In genomic region chr5:17316973-17317459, GRCh38 we compare ENCODE assay signal across 8 cellular contexts.
DNase-seq lines count a peak whose midpoint lies in the region; ATAC-seq lines count a peak whose summit lies in the region.

No MANE protein-coding gene starts in this region.

- peaks cover 3% of the 10 kb centered on the region for H3K9me3 Mint-ChIP-seq in activated naive CD8-positive, alpha-beta T cell treated with anti-CD3 and anti-CD28 coated beads, Interleukin-2, amount 50 U/mL, for 24 hours
- H3K9me3 Mint-ChIP-seq in activated naive CD8-positive, alpha-beta T cell treated with anti-CD3 and anti-CD28 coated beads for 36 hours: peaks cover 3% of the 10 kb centered on the region
- H3K9me3 Mint-ChIP-seq in T-helper 2 cell treated with Interferon-gamma antibody and Interleukin-4, amounts not matched to agents 5 μg/mL and 100 μg/mL, for 36 hours: peaks cover 30% of the 10 kb centered on the region

- no peaks in the 10 kb centered on the region for H3K27me3 Mint-ChIP-seq in activated naive CD8-positive, alpha-beta T cell treated with anti-CD3 and anti-CD28 coated beads, Interleukin-2, amount 50 U/mL, for 24 hours
- no peaks in the 10 kb centered on the region for H3K27me3 Mint-ChIP-seq in activated naive CD8-positive, alpha-beta T cell treated with anti-CD3 and anti-CD28 coated beads for 36 hours
- no peaks in the 10 kb centered on the region for H3K27me3 Mint-ChIP-seq in T-helper 17 cell
- H3K27me3 Mint-ChIP-seq in T-helper 2 cell treated with Interferon-gamma antibody and Interleukin-4, amounts not matched to agents 5 μg/mL and 100 μg/mL, for 36 hours (ENCODE audit: low read depth): no peaks in the 10 kb centered on the region

- H3K4me3 Mint-ChIP-seq in activated naive CD8-positive, alpha-beta T cell treated with anti-CD3 and anti-CD28 coated beads, Interleukin-2, amount 50 U/mL, for 24 hours: no peak overlapping the region
- no peak overlapping the region for H3K4me3 Mint-ChIP-seq in activated naive CD8-positive, alpha-beta T cell treated with anti-CD3 and anti-CD28 coated beads for 36 hours
- H3K4me3 Mint-ChIP-seq in T-helper 17 cell: no peak overlapping the region
- no peak overlapping the region for H3K4me3 Mint-ChIP-seq in T-helper 2 cell treated with Interferon-gamma antibody and Interleukin-4, amounts not matched to agents 5 μg/mL and 100 μg/mL, for 36 hours

- no peak for DNase-seq in activated naive CD8-positive, alpha-beta T cell treated with anti-CD3 and anti-CD28 coated beads, Interleukin-2, amount 50 U/mL, for 24 hours
- DNase-seq in activated naive CD8-positive, alpha-beta T cell treated with anti-CD3 and anti-CD28 coated beads for 36 hours: no peak
- DNase-seq in T-helper 17 cell (no peak), skeletal muscle cell (ENCODE audit: low read depth) (peak; percentile 64)
- DNase-seq in stimulated activated CD4-positive, alpha-beta T cell treated with anti-CD3 and anti-CD28 coated beads, Interleukin-2, amount 100 ng/mL, for 48 hours: no peak
- no peak for DNase-seq in activated CD4-positive, alpha-beta T cell treated with anti-CD3 and anti-CD28 coated beads, Interleukin-2, amount 50 U/mL, for 1 hour
- DNase-seq in T-helper 2 cell treated with Interferon-gamma antibody and Interleukin-4, amounts not matched to agents 5 μg/mL and 100 μg/mL, for 36 hours (ENCODE audit: low spot score): no peak

- H3K4me3 ChIP-seq in skeletal muscle cell (ENCODE audit: low read depth, low read length): no peak overlapping the region

- H3K27ac Mint-ChIP-seq in activated naive CD8-positive, alpha-beta T cell treated with anti-CD3 and anti-CD28 coated beads, Interleukin-2, amount 50 U/mL, for 24 hours: no peak overlapping the region
- H3K27ac Mint-ChIP-seq in activated naive CD8-positive, alpha-beta T cell treated with anti-CD3 and anti-CD28 coated beads for 36 hours: no peak overlapping the region
- H3K27ac Mint-ChIP-seq in T-helper 17 cell: no peak overlapping the region
- no peak overlapping the region for H3K27ac Mint-ChIP-seq in T-helper 2 cell treated with Interferon-gamma antibody and Interleukin-4, amounts not matched to agents 5 μg/mL and 100 μg/mL, for 36 hours

- ATAC-seq in activated naive CD8-positive, alpha-beta T cell treated with anti-CD3 and anti-CD28 coated beads, Interleukin-2, amount 50 U/mL, for 24 hours: peak; percentile 20
- ATAC-seq in HG03175 (IDR thresholded peaks at IDR 0.05; ENCODE audit: unreplicated experiment) (peak; percentile 83), T-helper 17 cell (peak; percentile 45)

- no peaks in the 10 kb centered on the region for H3K9me3 ChIP-seq in T-helper 17 cell (ENCODE audit: control insufficient read depth, low read length, poor library complexity, severe bottlenecking)

- peaks cover 14% of the 10 kb centered on the region for H3K4me1 Mint-ChIP-seq in activated naive CD8-positive, alpha-beta T cell treated with anti-CD3 and anti-CD28 coated beads, Interleukin-2, amount 50 U/mL, for 24 hours
- no peaks in the 10 kb centered on the region for H3K4me1 Mint-ChIP-seq in activated naive CD8-positive, alpha-beta T cell treated with anti-CD3 and anti-CD28 coated beads for 36 hours
- no peaks in the 10 kb centered on the region for H3K4me1 Mint-ChIP-seq in T-helper 17 cell
- no peaks in the 10 kb centered on the region for H3K4me1 Mint-ChIP-seq in T-helper 2 cell treated with Interferon-gamma antibody and Interleukin-4, amounts not matched to agents 5 μg/mL and 100 μg/mL, for 36 hours (ENCODE audit: low read depth)

- H3K36me3 Mint-ChIP-seq in activated naive CD8-positive, alpha-beta T cell treated with anti-CD3 and anti-CD28 coated beads, Interleukin-2, amount 50 U/mL, for 24 hours (ENCODE audit: low read depth): no peaks in the 10 kb centered on the region
- no peaks in the 10 kb centered on the region for H3K36me3 Mint-ChIP-seq in activated naive CD8-positive, alpha-beta T cell treated with anti-CD3 and anti-CD28 coated beads for 36 hours
- H3K36me3 Mint-ChIP-seq in T-helper 17 cell (ENCODE audit: low read depth): no peaks in the 10 kb centered on the region
- no peaks in the 10 kb centered on the region for H3K36me3 Mint-ChIP-seq in T-helper 2 cell treated with Interferon-gamma antibody and Interleukin-4, amounts not matched to agents 5 μg/mL and 100 μg/mL, for 36 hours (ENCODE audit: low read depth)

Comparison
In these comparisons a context has a peak if more than half of its experiments do, and no peak if none do; other contexts are left out.
1. ATAC-seq: peak in every context shown above with its lines; median percentile 83 in HG03175; 45 in T-helper 17 cell; 20 in activated naive CD8-positive, alpha-beta T cell treated with anti-CD3 and anti-CD28 coated beads, Interleukin-2, amount 50 U/mL, for 24 hours.